Comparison of ENCODE assay signal across 8 cellular contexts in the genomic region with DNA sequence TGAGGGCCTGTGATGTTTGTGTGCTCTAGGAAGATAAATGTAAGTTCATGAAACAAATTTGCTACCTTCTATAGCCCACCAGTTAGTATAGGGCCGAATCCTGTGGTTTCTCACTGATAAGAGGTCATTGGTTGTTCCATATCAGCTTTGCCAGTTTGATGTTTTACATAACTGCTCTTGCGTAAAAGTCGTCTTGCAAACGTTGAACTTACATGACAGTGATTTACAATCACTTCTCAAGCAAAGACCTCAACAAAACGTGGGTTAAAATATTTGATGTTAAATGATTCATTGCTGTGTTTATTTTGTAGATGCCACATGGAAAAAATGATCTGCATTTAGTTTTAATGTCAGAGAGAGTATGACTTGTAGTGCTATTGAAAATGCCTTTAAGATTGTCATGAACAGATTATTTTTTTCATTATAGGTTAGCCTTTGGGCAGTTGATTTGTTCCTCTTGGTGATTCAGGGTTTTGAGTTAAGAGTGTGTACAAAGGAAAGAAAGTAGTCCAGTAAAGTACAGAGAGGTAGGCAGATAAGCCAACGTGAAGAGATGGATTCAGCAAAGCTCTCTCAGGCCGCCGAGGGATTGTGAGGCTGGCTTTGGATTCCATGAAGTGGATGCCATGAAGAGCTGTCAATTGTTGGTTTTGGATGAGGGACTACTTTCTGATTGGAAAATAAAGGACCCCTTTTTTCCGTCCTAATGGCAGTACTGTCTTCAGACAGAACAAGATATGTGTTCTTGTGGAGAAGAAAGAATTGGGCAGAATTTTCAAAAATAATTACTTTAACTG. TPM values are rescaled to one million over a fixed set of nuclear protein-coding genes. Genes with fewer than 3 reads are reported as not detected.
DNase-seq lines count a peak whose midpoint lies in the region; ATAC-seq lines count a peak whose summit lies in the region.

No MANE protein-coding gene starts in this region.

- peak overlapping the region; percentile 95 for H3K4me3 Mint-ChIP-seq in activated naive CD4-positive, alpha-beta T cell treated with anti-CD3 and anti-CD28 coated beads, Interleukin-2, amount 50 U/mL, for 24 hours
- H3K4me3 Mint-ChIP-seq in activated T-helper 17 cell treated with anti-CD3 and anti-CD28 coated beads, Interleukin-2, amount 50 U/mL, for 72 hours, result peak overlapping the region; percentile 99

- H3K27ac Mint-ChIP-seq in activated naive CD4-positive, alpha-beta T cell treated with anti-CD3 and anti-CD28 coated beads, Interleukin-2, amount 50 U/mL, for 24 hours, result peak overlapping the region; percentile 98
- peak overlapping the region; percentile 100 for H3K27ac Mint-ChIP-seq in activated T-helper 17 cell treated with anti-CD3 and anti-CD28 coated beads, Interleukin-2, amount 50 U/mL, for 72 hours

- H3K9me3 Mint-ChIP-seq in activated naive CD4-positive, alpha-beta T cell treated with anti-CD3 and anti-CD28 coated beads, Interleukin-2, amount 50 U/mL, for 24 hours, result no peaks in the 10 kb centered on the region
- no peaks in the 10 kb centered on the region for H3K9me3 Mint-ChIP-seq in activated T-helper 17 cell treated with anti-CD3 and anti-CD28 coated beads, Interleukin-2, amount 50 U/mL, for 72 hours

- H3K4me1 Mint-ChIP-seq in activated naive CD4-positive, alpha-beta T cell treated with anti-CD3 and anti-CD28 coated beads, Interleukin-2, amount 50 U/mL, for 24 hours, result peaks cover 76% of the 10 kb centered on the region
- peaks cover 63% of the 10 kb centered on the region for H3K4me1 Mint-ChIP-seq in activated T-helper 17 cell treated with anti-CD3 and anti-CD28 coated beads, Interleukin-2, amount 50 U/mL, for 72 hours

- peak overlapping the region; percentile 100 for H3K27ac ChIP-seq in substantia nigra (ENCODE audit: low read depth, low read length, poor library complexity, severe bottlenecking)

- no peak for ATAC-seq in activated T-helper 17 cell treated with anti-CD3 and anti-CD28 coated beads, Interleukin-2, amount 50 U/mL, for 72 hours (replicated peaks)

- H3K27me3 Mint-ChIP-seq in activated naive CD4-positive, alpha-beta T cell treated with anti-CD3 and anti-CD28 coated beads, Interleukin-2, amount 50 U/mL, for 24 hours, result no peaks in the 10 kb centered on the region
- H3K27me3 Mint-ChIP-seq in activated T-helper 17 cell treated with anti-CD3 and anti-CD28 coated beads, Interleukin-2, amount 50 U/mL, for 72 hours, result no peaks in the 10 kb centered on the region

- DNase-seq in activated naive CD4-positive, alpha-beta T cell treated with Interleukin-2 at 50 U/mL for 16 hours, result no peak
- peak; percentile 74 for DNase-seq in iris pigment epithelial cell (ENCODE audit: low read depth)
- DNase-seq in substantia nigra (lab: John Stamatoyannopoulos, UW), result no peak
- no peak for DNase-seq in cortex of kidney (lab: John Stamatoyannopoulos, UW)
- no peak for DNase-seq in NK-92 (lab: John Stamatoyannopoulos, UW; ENCODE audit: unreplicated experiment)
- DNase-seq in NCI-H187 treated with DMSO at 0.1 percent for 48 hours (lab: John Stamatoyannopoulos, UW), result no peak

- H3K36me3 Mint-ChIP-seq in activated naive CD4-positive, alpha-beta T cell treated with anti-CD3 and anti-CD28 coated beads, Interleukin-2, amount 50 U/mL, for 24 hours, result peaks cover 41% of the 10 kb centered on the region
- H3K36me3 Mint-ChIP-seq in activated T-helper 17 cell treated with anti-CD3 and anti-CD28 coated beads, Interleukin-2, amount 50 U/mL, for 72 hours (ENCODE audit: low read depth), result peaks cover 94% of the 10 kb centered on the region

RNA-seq across cellular contexts. Expression of a gene that starts 2.6 kb away (rescaled TPM):
- total RNA-seq in activated T-helper 17 cell treated with anti-CD3 and anti-CD28 coated beads, Interleukin-2, amount 50 U/mL, for 72 hours, result 100 to 1,000 TPM; 231 to 319 TPM

RNA-seq across cellular contexts. Expression of a gene that starts 2.9 kb away (rescaled TPM):
- 10 to 100 TPM; 19.2 to 36.8 TPM for total RNA-seq in activated T-helper 17 cell treated with anti-CD3 and anti-CD28 coated beads, Interleukin-2, amount 50 U/mL, for 72 hours

RNA-seq across cellular contexts. Expression of a gene that starts 35.8 kb away (rescaled TPM):
- 1 to 10 TPM; 1.9 to 2.9 TPM for total RNA-seq in activated T-helper 17 cell treated with anti-CD3 and anti-CD28 coated beads, Interleukin-2, amount 50 U/mL, for 72 hours

RNA-seq across cellular contexts. Expression of a gene that starts 44.8 kb away (rescaled TPM):
- under 1 TPM; 0.58 to 0.61 TPM for total RNA-seq in activated T-helper 17 cell treated with anti-CD3 and anti-CD28 coated beads, Interleukin-2, amount 50 U/mL, for 72 hours
